ENCODE assay signal across 22 cellular contexts in genomic region chr1:233208687-233209086, GRCh38.
"Had no signal": no experiment of that assay in that cellular context is flagged by ENCODE, and none has a peak within 500 bp of the region (broad histone marks: within the 10 kb centered on the region; RNA-seq: fewer than 3 reads in every experiment).

No MANE protein-coding gene starts in this region.

- H3K36me3 ChIP-seq: SJCRH30 had no signal

- ATAC-seq: K562 had no signal

- H3K4me1 ChIP-seq: SJCRH30 had no signal

- FAIRE-seq: HTR-8/SVneo, K562 had no signal

- DNase-seq: MV-4-11, NCI-H1092, NCI-H1105 treated with DMSO at 0.1 percent for 48 hours, NCI-H1417 treated with DMSO at 0.1 percent for 48 hours, NCI-H146, NCI-H1694 treated with DMSO at 0.1 percent for 48 hours, NCI-H1930, NCI-H2081, NCI-H2107, NCI-H2227 treated with DMSO at 0.1 percent for 48 hours, NCI-H524, NCI-H526 treated with DMSO at 0.1 percent for 48 hours, NCI-H748 treated with DMSO at 0.1 percent for 48 hours, SHP77 treated with DMSO at 0.1 percent for 48 hours, SJCRH30, SW 1271 had no signal

- H3K4me3 ChIP-seq: K562, SJCRH30, SK-N-MC had no signal

- H3K9me3 ChIP-seq: SJCRH30 had no signal

- H3K27ac ChIP-seq: HL-60, KMS-11, RWPE1, SJCRH30, SK-N-MC had no signal
